Comparison of ENCODE assay signal across 8 cellular contexts in the genomic region with DNA sequence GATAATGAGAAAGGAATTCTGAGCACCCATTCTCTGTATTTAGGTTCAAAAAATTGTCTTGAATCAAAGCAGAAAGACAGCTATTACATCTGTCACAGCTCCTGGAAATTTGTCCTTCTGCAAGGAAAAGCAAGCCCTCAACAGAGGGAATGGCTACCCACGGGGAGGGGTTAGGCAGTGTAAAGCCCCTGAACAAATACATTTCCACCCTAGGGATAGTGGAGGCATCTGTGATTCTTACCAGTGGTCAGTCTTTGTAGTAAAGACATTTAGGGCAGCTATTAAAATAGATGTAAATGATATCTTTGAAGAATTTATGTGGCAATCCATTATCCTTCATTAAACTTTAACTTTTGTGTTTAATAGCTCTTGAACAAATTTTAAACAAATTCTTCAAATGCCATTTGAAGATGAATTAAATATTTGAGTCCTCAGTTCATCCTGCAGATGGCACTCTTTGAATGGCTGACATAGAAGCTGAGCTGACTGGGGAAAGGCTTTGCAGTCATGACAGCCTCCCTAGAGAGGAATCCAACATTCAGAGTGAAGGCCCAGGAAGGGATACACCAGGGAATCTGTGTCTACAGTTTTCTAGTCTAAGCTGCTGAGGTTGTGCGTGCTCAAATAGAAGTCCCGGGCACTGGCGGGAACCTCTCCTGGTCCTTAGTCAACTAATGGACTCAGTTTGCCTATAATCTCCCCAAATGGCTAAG.
A peak's percentile ranks its signal among the peaks of the same experiment; 100 is the strongest.
DNase-seq lines count a peak whose midpoint lies in the region; ATAC-seq, FAIRE-seq and TF ChIP-seq lines count a peak whose summit lies in the region.

No MANE protein-coding gene starts in this region.

- no peak overlapping the region for H3K4me3 Mint-ChIP-seq in GM23338
- no peak overlapping the region for H3K4me3 Mint-ChIP-seq in stimulated activated memory B cell treated with anti-CD40 and anti-IgM and Interleukin-4, amounts not matched to agents 10 μg/mL and 1 μg/mL and 100 μg/mL, for 72 hours

- H3K27me3 ChIP-seq in GM23338 (ENCODE audit: insufficient read depth) (no peaks in the 10 kb centered on the region), breast epithelium (no peaks in the 10 kb centered on the region), keratinocyte (ENCODE audit: control insufficient read depth, extremely low read depth, insufficient read depth, low read length) (peaks cover 16% of the 10 kb centered on the region)

- no peak overlapping the region for H3K4me2 ChIP-seq in GM23338
- no peak overlapping the region for H3K4me2 ChIP-seq in keratinocyte (ENCODE audit: control insufficient read depth, extremely low read depth, insufficient read depth, low read depth, low read length)

- no peaks in the 10 kb centered on the region for H3F3A ChIP-seq in GM23338 (replicated peaks; ENCODE audit: low read depth)

- H3K36me3 ChIP-seq in GM23338 (ENCODE audit: insufficient read depth) (no peaks in the 10 kb centered on the region), breast epithelium (no peaks in the 10 kb centered on the region), keratinocyte (ENCODE audit: control insufficient read depth in 2 of 2, extremely low read depth in 1 of 2, insufficient read depth in 2 of 2, low read length in 2 of 2) (no peaks in the 10 kb centered on the region)

- H3K9ac ChIP-seq in keratinocyte (ENCODE audit: control insufficient read depth, extremely low read depth, insufficient read depth, low read length), result no peak overlapping the region

- H3K9me1 ChIP-seq in keratinocyte (ENCODE audit: control insufficient read depth, extremely low read depth, insufficient read depth, low read length), result no peaks in the 10 kb centered on the region

- FAIRE-seq in keratinocyte (lab: Jason Lieb, UNC) (peak; percentile 88), urothelium cell line (lab: Jason Lieb, UNC) (no peak)

- peaks cover 8% of the 10 kb centered on the region; the same call in 2 of the 3 replicates for H3K4me1 Mint-ChIP-seq in GM23338
- no peaks in the 10 kb centered on the region for H3K4me1 Mint-ChIP-seq in stimulated activated memory B cell treated with anti-CD40 and anti-IgM and Interleukin-4, amounts not matched to agents 10 μg/mL and 1 μg/mL and 100 μg/mL, for 72 hours

- H3K36me3 Mint-ChIP-seq in GM23338 (ENCODE audit: low read depth), result no peaks in the 10 kb centered on the region
- H3K36me3 Mint-ChIP-seq in stimulated activated memory B cell treated with anti-CD40 and anti-IgM and Interleukin-4, amounts not matched to agents 10 μg/mL and 1 μg/mL and 100 μg/mL, for 72 hours, result no peaks in the 10 kb centered on the region

- H3K4me3 ChIP-seq in GM23338 (no peak overlapping the region), breast epithelium (no peak overlapping the region), keratinocyte (ENCODE audit: control insufficient read depth in 2 of 3, extremely low read depth in 1 of 3, insufficient read depth in 2 of 3, low read depth in 1 of 3, low read length in 3 of 3) (no peak overlapping the region)

- H4K20me1 ChIP-seq in GM23338 (replicated peaks; ENCODE audit: insufficient read depth) (no peaks in the 10 kb centered on the region), keratinocyte (ENCODE audit: control insufficient read depth, extremely low read depth, insufficient read depth, low read length) (no peaks in the 10 kb centered on the region)

- no peak overlapping the region for H3K27ac ChIP-seq in GM23338 (ENCODE audit: low read depth)
- H3K27ac ChIP-seq in breast epithelium, result no peak overlapping the region
- no peak overlapping the region for H3K27ac ChIP-seq in keratinocyte (ENCODE audit: control insufficient read depth, insufficient read depth, low read length)

- no peaks in the 10 kb centered on the region for H3K9me2 ChIP-seq in GM23338 (ENCODE audit: insufficient read depth)

- TF ChIP-seq POLR2A in breast epithelium (IDR thresholded peaks at IDR 0.05), result no peak

- no peaks in the 10 kb centered on the region for H3K9me3 ChIP-seq in breast epithelium
- no peaks in the 10 kb centered on the region for H3K9me3 ChIP-seq in keratinocyte (ENCODE audit: control insufficient read depth, low read depth, low read length)

- dilution Hi-C loops in keratinocyte (cut with MboI; ENCODE audit: extremely low pct_ligation_motif_present, low sequenced_read_pairs), result loop anchor here (25.0 kb wide), 1 partner anchor 111 kb away; no protein-coding TSS in a partner anchor

- intact Hi-C loops in breast epithelium (cut with DNase I; ENCODE audit: low total_unique reads), result no loop called here

- no peaks in the 10 kb centered on the region; the same call in 2 of the 3 replicates for H3K9me3 Mint-ChIP-seq in GM23338
- peaks cover 1% of the 10 kb centered on the region for H3K9me3 Mint-ChIP-seq in stimulated activated memory B cell treated with anti-CD40 and anti-IgM and Interleukin-4, amounts not matched to agents 10 μg/mL and 1 μg/mL and 100 μg/mL, for 72 hours

- peak; percentile 98 for ATAC-seq in GM23338
- ATAC-seq in GM18520 (IDR thresholded peaks at IDR 0.05; ENCODE audit: unreplicated experiment), result no peak
- ATAC-seq in stimulated activated memory B cell treated with anti-CD40 and anti-IgM and Interleukin-4, amounts not matched to agents 10 μg/mL and 1 μg/mL and 100 μg/mL, for 72 hours, result no peak

- DNase-seq in AG08396 (ENCODE audit: low spot score), result peak; percentile 74
- peak; percentile 90 for DNase-seq in GM23338 (ENCODE audit: low spot score)
- DNase-seq in NCI-H345 (lab: John Stamatoyannopoulos, UW), result peak; percentile 50
- DNase-seq in breast epithelium (ENCODE audit: low spot score in 2 of 2), result no peak
- DNase-seq in keratinocyte (ENCODE audit: low read depth, low spot score), result peak; percentile 7
- DNase-seq in urothelium cell line (ENCODE audit: low spot score), result peak; percentile 77

- H3K4me1 ChIP-seq in GM23338 (ENCODE audit: insufficient read depth), result no peaks in the 10 kb centered on the region
- H3K4me1 ChIP-seq in breast epithelium, result no peaks in the 10 kb centered on the region
- H3K4me1 ChIP-seq in keratinocyte (ENCODE audit: control insufficient read depth, extremely low read depth, insufficient read depth, low read length), result no peaks in the 10 kb centered on the region

- H3K79me2 ChIP-seq in GM23338 (replicated peaks; ENCODE audit: insufficient read depth) (no peaks in the 10 kb centered on the region), keratinocyte (ENCODE audit: control insufficient read depth, insufficient read depth, low read length) (no peaks in the 10 kb centered on the region)

- peak; percentile 87 to 89 for TF ChIP-seq CTCF in GM23338 (conservative IDR thresholded peaks at IDR 0.05; ENCODE audit: low read depth in 2 of 2)
- peak in 2 of 3 donors; percentile 47 to 57 for TF ChIP-seq CTCF in breast epithelium (IDR thresholded peaks at IDR 0.05)
- TF ChIP-seq CTCF in keratinocyte (optimal IDR thresholded peaks at IDR 0.05 in 1 of 3, IDR thresholded peaks at IDR 0.05 in 1 of 3, conservative IDR thresholded peaks at IDR 0.05 in 1 of 3; ENCODE audit: extremely low read depth in 1 of 3, insufficient read depth in 2 of 3, low read length in 3 of 3), result peak; percentile 50 to 64 (median 56)

- no peak overlapping the region for H3K27ac Mint-ChIP-seq in GM23338
- H3K27ac Mint-ChIP-seq in stimulated activated memory B cell treated with anti-CD40 and anti-IgM and Interleukin-4, amounts not matched to agents 10 μg/mL and 1 μg/mL and 100 μg/mL, for 72 hours, result no peak overlapping the region

- H2AFZ ChIP-seq in GM23338, result no peak overlapping the region
- H2AFZ ChIP-seq in keratinocyte (ENCODE audit: control insufficient read depth, low read length), result no peak overlapping the region

- peaks cover 2% of the 10 kb centered on the region for H3K27me3 Mint-ChIP-seq in GM23338 (ENCODE audit: insufficient read depth, low read depth, poor library complexity)
- peaks cover 10% of the 10 kb centered on the region for H3K27me3 Mint-ChIP-seq in stimulated activated memory B cell treated with anti-CD40 and anti-IgM and Interleukin-4, amounts not matched to agents 10 μg/mL and 1 μg/mL and 100 μg/mL, for 72 hours

TF ChIP-seq in GM23338, 12 proteins besides CTCF, POLR2A, EP300 and RAD21 (continues in another document):
- no peak for TF ChIP-seq JUNB (IDR thresholded peaks at IDR 0.05; ENCODE audit: unreplicated experiment)
- no peak for TF ChIP-seq POLR2AphosphoS5 (IDR thresholded peaks at IDR 0.05; ENCODE audit: low read depth)

Comparison
In these comparisons a context has a peak if more than half of its experiments do, and no peak if none do; other contexts are left out.
1. DNase-seq: peak in AG08396 (single experiment), GM23338 (single experiment), NCI-H345 (single experiment), keratinocyte (single experiment) and urothelium cell line (single experiment); none in breast epithelium (0 of 2).
2. Peak in every context shown above with its lines, with median percentiles within 50 percentile points of each other: CTCF ChIP-seq.